In genomic region chr5:57316798-57317327, GRCh38 we compare ENCODE assay signal across 9 cellular contexts.
DNase-seq lines count a peak whose midpoint lies in the region; ATAC-seq and TF ChIP-seq lines count a peak whose summit lies in the region.
"Had no signal": no experiment of that assay in that cellular context is flagged by ENCODE, and none has a peak within 500 bp of the region (broad histone marks: within the 10 kb centered on the region; RNA-seq: fewer than 3 reads in every experiment).

No MANE protein-coding gene starts in this region.

- H3K27ac ChIP-seq in SK-N-SH (ENCODE audit: low read depth in 2 of 2, low read length in 1 of 2) (no peak overlapping the region), hepatocyte (peak overlapping the region; percentile 77), upper lobe of left lung (peak overlapping the region; percentile 46 to 74 (median 69))
- H3K27ac ChIP-seq: suprapubic skin had no signal

- H3K36me3 Mint-ChIP-seq in activated CD8-positive, alpha-beta memory T cell treated with anti-CD3 and anti-CD28 coated beads, Interleukin-2, amount 10 ng/mL, durations not matched to agents 7 days and 5 days, result no peaks in the 10 kb centered on the region

- H3K79me2 ChIP-seq in SK-N-SH (ENCODE audit: insufficient read depth) (no peaks in the 10 kb centered on the region), hepatocyte (no peaks in the 10 kb centered on the region)

- no peak for TF ChIP-seq EP300 in SK-N-SH (IDR thresholded peaks at IDR 0.05; ENCODE audit: borderline replicate concordance in 1 of 2, low read depth in 1 of 2, low read length in 1 of 2)
- TF ChIP-seq EP300 in upper lobe of left lung (IDR thresholded peaks at IDR 0.05), result peak in 1 of 4 donors; percentile 40

- H3K4me1 ChIP-seq in SK-N-SH (ENCODE audit: control insufficient read depth in 1 of 2, insufficient read depth in 2 of 2, low read depth in 1 of 2, low read length in 1 of 2) (no peaks in the 10 kb centered on the region), hepatocyte (ENCODE audit: insufficient read depth) (peaks cover 6% of the 10 kb centered on the region), upper lobe of left lung (peaks cover 0 to 9% (median 4%) of the 10 kb centered on the region in 4 donors)
- H3K4me1 ChIP-seq: suprapubic skin had no signal

- H3K9me3 ChIP-seq in SK-N-SH, result no peaks in the 10 kb centered on the region
- no peaks in the 10 kb centered on the region for H3K9me3 ChIP-seq in hepatocyte (ENCODE audit: low read depth)
- no peaks in the 10 kb centered on the region for H3K9me3 ChIP-seq in upper lobe of left lung
- H3K9me3 ChIP-seq: suprapubic skin had no signal

- H3K4me2 ChIP-seq in SK-N-SH (no peak overlapping the region), hepatocyte (peak overlapping the region; percentile 48)

- H3K9me2 ChIP-seq in SK-N-SH (no peaks in the 10 kb centered on the region), hepatocyte (replicated peaks; ENCODE audit: insufficient read depth) (no peaks in the 10 kb centered on the region)

- no peak for DNase-seq in activated CD8-positive, alpha-beta memory T cell treated with anti-CD3 and anti-CD28 coated beads, Interleukin-2, amount 10 ng/mL, durations not matched to agents 7 days and 5 days
- DNase-seq in activated CD8-positive, alpha-beta memory T cell treated with anti-CD3 and anti-CD28 coated beads, Interleukin-2, amount 50 U/mL, for 48 hours, result no peak
- no peak for DNase-seq in SK-N-SH
- DNase-seq in hepatocyte (ENCODE audit: low spot score), result peak; percentile 74
- peak in 1 of 2 donors; percentile 39 for DNase-seq in upper lobe of left lung
- no peak for DNase-seq in NCI-H128 (lab: John Stamatoyannopoulos, UW; ENCODE audit: unreplicated experiment)
- no peak for DNase-seq in anterior cingulate cortex (lab: John Stamatoyannopoulos, UW)

- 37% methylated on average over 3 of the region's 3 CpGs for WGBS in SK-N-SH (ENCODE audit: low lambda C conversion rate)
- WGBS in hepatocyte (ENCODE audit: low lambda C conversion rate, missing lambda C conversion rate), result 44% methylated on average over 3 of the region's 3 CpGs
- WGBS in upper lobe of left lung, 2 donors, result 37 to 43% methylated on average over 3 of the region's 3 CpGs

- POLR2A ChIA-PET in SK-N-SH (lab: Yijun Ruan, JAX), result no interaction called here

- H3F3A ChIP-seq in SK-N-SH (replicated peaks; ENCODE audit: insufficient read depth), result no peaks in the 10 kb centered on the region

- no peak for TF ChIP-seq CTCF in SK-N-SH (IDR thresholded peaks at IDR 0.05)
- no peak for TF ChIP-seq CTCF in hepatocyte (IDR thresholded peaks at IDR 0.05; ENCODE audit: poor library complexity)
- TF ChIP-seq CTCF in upper lobe of left lung (IDR thresholded peaks at IDR 0.05), result no peak

- CTCF ChIA-PET in activated CD8-positive, alpha-beta memory T cell treated with anti-CD3 and anti-CD28 coated beads, Interleukin-2, amount 10 ng/mL, durations not matched to agents 7 days and 5 days (lab: Charles Lee), result no interaction called here
- CTCF ChIA-PET in SK-N-SH (lab: Yijun Ruan, JAX), result no interaction called here

- peaks cover 16% of the 10 kb centered on the region for H3K27me3 Mint-ChIP-seq in activated CD8-positive, alpha-beta memory T cell treated with anti-CD3 and anti-CD28 coated beads, Interleukin-2, amount 10 ng/mL, durations not matched to agents 7 days and 5 days

- no peak for TF ChIP-seq POLR2A in upper lobe of left lung (IDR thresholded peaks at IDR 0.05)

- H3K9ac ChIP-seq in SK-N-SH, result no peak overlapping the region

- no peaks in the 10 kb centered on the region for H3K27me3 ChIP-seq in SK-N-SH (ENCODE audit: insufficient read depth)
- no peaks in the 10 kb centered on the region for H3K27me3 ChIP-seq in hepatocyte
- no peaks in the 10 kb centered on the region for H3K27me3 ChIP-seq in upper lobe of left lung
- H3K27me3 ChIP-seq: suprapubic skin had no signal

- peak; percentile 61 for ATAC-seq in activated CD8-positive, alpha-beta memory T cell treated with anti-CD3 and anti-CD28 coated beads, Interleukin-2, amount 10 ng/mL, durations not matched to agents 7 days and 5 days
- ATAC-seq in upper lobe of left lung (ENCODE audit: low FRiP score in 2 of 2), result peak; percentile 32 to 79
- no peak for ATAC-seq in GM18517 (IDR thresholded peaks at IDR 0.05; ENCODE audit: unreplicated experiment)

- no peak for TF ChIP-seq RAD21 in SK-N-SH (IDR thresholded peaks at IDR 0.05; ENCODE audit: low read length)

- no peak overlapping the region for H3K27ac Mint-ChIP-seq in activated CD8-positive, alpha-beta memory T cell treated with anti-CD3 and anti-CD28 coated beads, Interleukin-2, amount 10 ng/mL, durations not matched to agents 7 days and 5 days

- H3K4me3 Mint-ChIP-seq in activated CD8-positive, alpha-beta memory T cell treated with anti-CD3 and anti-CD28 coated beads, Interleukin-2, amount 10 ng/mL, durations not matched to agents 7 days and 5 days, result no peak overlapping the region

- H4K20me1 ChIP-seq in SK-N-SH (ENCODE audit: insufficient read depth) (no peaks in the 10 kb centered on the region), hepatocyte (ENCODE audit: insufficient read depth, poor library complexity, severe bottlenecking) (no peaks in the 10 kb centered on the region)

- no peaks in the 10 kb centered on the region for H3K9me3 Mint-ChIP-seq in activated CD8-positive, alpha-beta memory T cell treated with anti-CD3 and anti-CD28 coated beads, Interleukin-2, amount 10 ng/mL, durations not matched to agents 7 days and 5 days (ENCODE audit: low read depth)

- peaks cover 3% of the 10 kb centered on the region for H3K4me1 Mint-ChIP-seq in activated CD8-positive, alpha-beta memory T cell treated with anti-CD3 and anti-CD28 coated beads, Interleukin-2, amount 10 ng/mL, durations not matched to agents 7 days and 5 days

- no peaks in the 10 kb centered on the region for H3K36me3 ChIP-seq in SK-N-SH (replicated peaks in 1 of 2; ENCODE audit: control insufficient read depth in 1 of 2, insufficient read depth in 2 of 2, low read length in 1 of 2)
- no peaks in the 10 kb centered on the region for H3K36me3 ChIP-seq in hepatocyte (replicated peaks; ENCODE audit: insufficient read depth, low read depth)
- no peaks in the 10 kb centered on the region for H3K36me3 ChIP-seq in upper lobe of left lung
- H3K36me3 ChIP-seq: suprapubic skin had no signal

- H2AFZ ChIP-seq in SK-N-SH (ENCODE audit: low read depth), result no peak overlapping the region
- no peak overlapping the region for H2AFZ ChIP-seq in hepatocyte

- H3K4me3 ChIP-seq in SK-N-SH (ENCODE audit: low read depth in 2 of 2, low read length in 1 of 2), result no peak overlapping the region
- no peak overlapping the region for H3K4me3 ChIP-seq in hepatocyte
- H3K4me3 ChIP-seq in upper lobe of left lung, result peak overlapping the region in 1 of 4 donors; percentile 10
- H3K4me3 ChIP-seq: suprapubic skin had no signal

TF ChIP-seq in SK-N-SH, 30 proteins besides CTCF, POLR2A, EP300 and RAD21 (continues in another document):
- no peak for TF ChIP-seq FOXJ3 (CRISPR knock-in tag; IDR thresholded peaks at IDR 0.05)
- TF ChIP-seq YY1 (IDR thresholded peaks at IDR 0.05; ENCODE audit: low read depth), result no peak
- no peak for TF ChIP-seq USF2 (IDR thresholded peaks at IDR 0.05; ENCODE audit: borderline replicate concordance, low read depth, low read length)
- TF ChIP-seq TAF1 (IDR thresholded peaks at IDR 0.05; ENCODE audit: borderline replicate concordance, low read depth, low read length), result no peak
- TF ChIP-seq RFX5 (IDR thresholded peaks at IDR 0.05; ENCODE audit: low read length), result no peak
- TF ChIP-seq MEF2A (IDR thresholded peaks at IDR 0.05; ENCODE audit: borderline replicate concordance, low read depth), result no peak
- no peak for TF ChIP-seq IRF3 (IDR thresholded peaks at IDR 0.05; ENCODE audit: low read depth, low read length)
- no peak for TF ChIP-seq FOXM1 (IDR thresholded peaks at IDR 0.05; ENCODE audit: low read depth)
- peak; percentile 43 for TF ChIP-seq PBX3 (IDR thresholded peaks at IDR 0.05)
- peak; percentile 57; the same call in 1 of the 2 replicates for TF ChIP-seq RXRA (IDR thresholded peaks at IDR 0.05; ENCODE audit: borderline replicate concordance, low read depth)
- TF ChIP-seq CHD2 (IDR thresholded peaks at IDR 0.05; ENCODE audit: low read length, partially characterized antibody), result no peak
- TF ChIP-seq GABPA (IDR thresholded peaks at IDR 0.05; ENCODE audit: low read depth), result no peak
- no peak for TF ChIP-seq NFIC (IDR thresholded peaks at IDR 0.05; ENCODE audit: borderline replicate concordance)
- TF ChIP-seq NRF1 (IDR thresholded peaks at IDR 0.05; ENCODE audit: low read depth, low read length), result no peak
- peak; percentile 82 for TF ChIP-seq FOSL2 (IDR thresholded peaks at IDR 0.05; ENCODE audit: borderline replicate concordance, low read depth)
- no peak for TF ChIP-seq SMC3 (IDR thresholded peaks at IDR 0.05; ENCODE audit: low read depth, low read length)

Comparison
In these comparisons a context has a peak if more than half of its experiments do, and no peak if none do; other contexts are left out.
1. H3K27ac ChIP-seq: peak in hepatocyte (single experiment) and upper lobe of left lung (4 of 4); none in SK-N-SH (0 of 2).